ENCODE assay signal across 16 cellular contexts in genomic region chr1:3654549-3655281, GRCh38. TPM values are rescaled to one million over a fixed set of nuclear protein-coding genes. Genes with fewer than 3 reads are reported as not detected.
"Had no signal": no experiment of that assay in that cellular context is flagged by ENCODE, and none has a peak within 500 bp of the region (broad histone marks: within the 10 kb centered on the region; RNA-seq: fewer than 3 reads in every experiment).

No MANE protein-coding gene starts in this region.

- H3K36me3 ChIP-seq: tibial artery, uterus had no signal

- H3K27ac Mint-ChIP-seq: activated naive CD4-positive, alpha-beta T cell treated with anti-CD3 and anti-CD28 coated beads, Interleukin-2, amount 10 ng/mL, durations not matched to agents 7 days and 5 days; activated T-helper 2 cell treated with anti-CD3 and anti-CD28 coated beads, Interferon-gamma antibody, Interleukin-2, Interleukin-4, amounts not matched to agents 10 μg/mL and 5 μg/mL and 100 μg/mL, durations not matched to agents 14 hours and 24 hours and 36 hours; endodermal cell; nephron progenitor cell; stimulated activated naive B cell treated with anti-CD40 and anti-IgM and Interleukin-4, amounts not matched to agents 10 μg/mL and 1 μg/mL and 100 μg/mL, for 72 hours; T-cell had no signal

- H3K9me3 ChIP-seq: tibial artery, uterus had no signal

- ATAC-seq: left lobe of liver; stimulated activated naive B cell treated with anti-CD40 and anti-IgM and Interleukin-4, amounts not matched to agents 10 μg/mL and 1 μg/mL and 100 μg/mL, for 72 hours; T-cell had no signal

- DNase-seq: activated CD4-positive, CD25-positive, alpha-beta regulatory T cell treated with anti-CD3 and anti-CD28 coated beads, Interleukin-2, amount 50 U/mL, for 72 hours; activated naive CD4-positive, alpha-beta T cell treated with anti-CD3 and anti-CD28 coated beads, Interleukin-2, amount 10 ng/mL, durations not matched to agents 7 days and 5 days; activated T-cell treated with anti-CD3 and anti-CD28 coated beads for 4 hours; endodermal cell; mesendoderm; nephron progenitor cell; stimulated activated CD4-positive, alpha-beta T cell treated with anti-CD3 and anti-CD28 coated beads, Interleukin-2, amount 100 ng/mL, for 48 hours; stimulated activated naive B cell treated with anti-CD40 and anti-IgM and Interleukin-4, amounts not matched to agents 10 μg/mL and 1 μg/mL and 100 μg/mL, for 72 hours; T-cell; T-helper 9 cell; uterus had no signal

- H3K9me3 Mint-ChIP-seq: activated naive CD4-positive, alpha-beta T cell treated with anti-CD3 and anti-CD28 coated beads, Interleukin-2, amount 10 ng/mL, durations not matched to agents 7 days and 5 days; activated T-helper 2 cell treated with anti-CD3 and anti-CD28 coated beads, Interferon-gamma antibody, Interleukin-2, Interleukin-4, amounts not matched to agents 10 μg/mL and 5 μg/mL and 100 μg/mL, durations not matched to agents 14 hours and 24 hours and 36 hours; endodermal cell; nephron progenitor cell; stimulated activated naive B cell treated with anti-CD40 and anti-IgM and Interleukin-4, amounts not matched to agents 10 μg/mL and 1 μg/mL and 100 μg/mL, for 72 hours; T-cell had no signal

- H3K4me3 Mint-ChIP-seq: activated naive CD4-positive, alpha-beta T cell treated with anti-CD3 and anti-CD28 coated beads, Interleukin-2, amount 10 ng/mL, durations not matched to agents 7 days and 5 days; endodermal cell; nephron progenitor cell; stimulated activated naive B cell treated with anti-CD40 and anti-IgM and Interleukin-4, amounts not matched to agents 10 μg/mL and 1 μg/mL and 100 μg/mL, for 72 hours; T-cell had no signal

- H3K27ac ChIP-seq: tibial artery, uterus had no signal

- H3K36me3 Mint-ChIP-seq: activated naive CD4-positive, alpha-beta T cell treated with anti-CD3 and anti-CD28 coated beads, Interleukin-2, amount 10 ng/mL, durations not matched to agents 7 days and 5 days; T-cell had no signal

- H3K4me3 ChIP-seq: tibial artery, uterus had no signal

RNA-seq across cellular contexts. Expression of gene TP73, which starts 2.4 kb away (rescaled TPM):
- total RNA-seq: dermis microvascular lymphatic vessel endothelial cell, epithelial cell of proximal tubule had no signal
